Comparison of ENCODE assay signal across 13 cellular contexts in the genomic region with DNA sequence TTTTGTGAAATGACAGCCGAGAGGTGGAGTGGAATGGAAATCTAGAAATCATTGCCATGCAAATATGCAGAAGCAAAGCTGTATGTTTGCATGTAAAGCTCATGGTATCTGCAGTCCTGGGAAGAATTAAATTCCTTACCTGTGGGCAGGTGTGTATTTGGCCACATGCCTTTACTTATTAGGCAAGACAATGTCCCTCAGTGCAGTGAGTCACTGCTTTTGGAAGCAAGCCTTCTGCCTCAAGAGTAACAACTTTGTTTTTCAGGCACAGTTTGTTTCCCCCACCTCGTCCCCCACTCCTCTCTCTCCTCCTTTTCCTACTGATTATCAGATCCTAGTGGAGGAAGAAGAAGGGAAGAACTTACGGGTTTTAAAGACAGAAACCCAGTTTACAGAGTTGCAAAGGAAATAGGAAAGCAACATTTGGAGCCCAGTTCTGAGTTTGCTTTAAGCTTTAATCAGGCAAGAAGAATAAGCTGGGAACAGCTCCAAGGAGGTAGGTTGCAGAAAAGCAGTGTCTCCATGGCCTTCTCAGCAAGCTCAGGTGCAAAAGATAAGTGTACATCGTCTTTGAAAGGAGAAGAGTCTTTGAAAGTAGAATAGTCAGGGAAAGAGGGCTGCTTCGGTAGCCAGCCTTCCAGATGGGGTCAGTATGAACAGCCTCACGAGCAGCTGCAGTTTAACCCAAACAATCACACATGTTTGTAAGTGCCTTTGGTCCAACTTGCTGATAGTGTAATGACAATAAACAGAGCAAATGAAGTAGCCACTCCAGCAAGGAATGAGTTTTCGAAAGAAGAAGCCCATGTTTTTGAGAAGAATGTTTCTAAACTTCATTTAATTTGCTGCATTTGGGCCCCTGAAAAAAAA.
A peak's percentile ranks its signal among the peaks of the same experiment; 100 is the strongest.
DNase-seq lines count a peak whose midpoint lies in the region; ATAC-seq and TF ChIP-seq lines count a peak whose summit lies in the region.
"Had no signal": no experiment of that assay in that cellular context is flagged by ENCODE, and none has a peak within 500 bp of the region (broad histone marks: within the 10 kb centered on the region; RNA-seq: fewer than 3 reads in every experiment).

No MANE protein-coding gene starts in this region.

- H2BK12ac ChIP-seq in trophoblast cell (ENCODE audit: low read length): no peak overlapping the region

- H2BK5ac ChIP-seq in trophoblast cell (ENCODE audit: low read depth, low read length, poor library complexity): peak overlapping the region; percentile 39

- H4K91ac ChIP-seq in trophoblast cell (ENCODE audit: low read depth, low read length): peak overlapping the region; percentile 4

- CTCF ChIA-PET in HEK293 (lab: Yijun Ruan, JAX): no interaction called here

- no peak overlapping the region for H4K12ac ChIP-seq in trophoblast cell (ENCODE audit: low read depth, low read length)

- ATAC-seq in foreskin keratinocyte (peak; percentile 98), gastroesophageal sphincter (no peak)

- no peak for TF ChIP-seq POLR2A in gastroesophageal sphincter (IDR thresholded peaks at IDR 0.05)

- H3K4ac ChIP-seq in trophoblast cell (ENCODE audit: low read depth, low read length): no peak overlapping the region

- peaks cover 15% of the 10 kb centered on the region for H3K27me3 Mint-ChIP-seq in T-helper 2 cell treated with Interferon-gamma antibody and Interleukin-4, amounts not matched to agents 5 μg/mL and 100 μg/mL, for 36 hours (ENCODE audit: low read depth)
- H3K27me3 Mint-ChIP-seq: activated CD4-positive, alpha-beta memory T cell treated with anti-CD3 and anti-CD28 coated beads for 36 hours had no signal

- H3K4me3 ChIP-seq in HEK293 (ENCODE audit: low read depth, low read length) (no peak overlapping the region), trophoblast cell (ENCODE audit: low read depth, low read length) (no peak overlapping the region), gastroesophageal sphincter (no peak overlapping the region)

- H3K79me2 ChIP-seq in trophoblast cell (ENCODE audit: control insufficient read depth, insufficient read depth, low read length, poor library complexity): no peaks in the 10 kb centered on the region

- H3K23ac ChIP-seq in trophoblast cell (ENCODE audit: low read length): no peak overlapping the region

- no peaks in the 10 kb centered on the region for H3K4me1 Mint-ChIP-seq in T-helper 2 cell treated with Interferon-gamma antibody and Interleukin-4, amounts not matched to agents 5 μg/mL and 100 μg/mL, for 36 hours (ENCODE audit: low read depth)

- no peak overlapping the region for H3K27ac ChIP-seq in HEK293 (ENCODE audit: extremely low read depth, low read depth, low read length)
- peak overlapping the region; percentile 31 for H3K27ac ChIP-seq in foreskin keratinocyte
- peak overlapping the region; percentile 36 for H3K27ac ChIP-seq in trophoblast cell (ENCODE audit: low read depth, low read length)
- H3K27ac ChIP-seq in gastroesophageal sphincter: no peak overlapping the region

- H3K79me1 ChIP-seq in trophoblast cell (ENCODE audit: low read length): no peaks in the 10 kb centered on the region

- no peak overlapping the region for H3K9ac ChIP-seq in trophoblast cell (ENCODE audit: low read length)

- no peak for TF ChIP-seq EP300 in gastroesophageal sphincter (IDR thresholded peaks at IDR 0.05)

- POLR2A ChIA-PET in HEK293 (lab: Yijun Ruan, JAX): no interaction called here

- no peak overlapping the region for H2AK5ac ChIP-seq in trophoblast cell (ENCODE audit: low read length)

- H3K9me3 ChIP-seq in HEK293 (ENCODE audit: control insufficient read depth, insufficient read depth, low read depth, low read length) (no peaks in the 10 kb centered on the region), trophoblast cell (ENCODE audit: insufficient read depth, low read depth, low read length) (no peaks in the 10 kb centered on the region), gastroesophageal sphincter (no peaks in the 10 kb centered on the region)

- no peak overlapping the region for H2AFZ ChIP-seq in trophoblast cell (ENCODE audit: insufficient read depth, low read length, poor library complexity)

- H3K14ac ChIP-seq in trophoblast cell (ENCODE audit: low read length): no peak overlapping the region

- H3K36me3 Mint-ChIP-seq in T-helper 2 cell treated with Interferon-gamma antibody and Interleukin-4, amounts not matched to agents 5 μg/mL and 100 μg/mL, for 36 hours (ENCODE audit: low read depth): no peaks in the 10 kb centered on the region
- H3K36me3 Mint-ChIP-seq: activated CD4-positive, alpha-beta memory T cell treated with anti-CD3 and anti-CD28 coated beads for 36 hours had no signal

- H3K27me3 ChIP-seq in foreskin keratinocyte (no peaks in the 10 kb centered on the region), trophoblast cell (ENCODE audit: insufficient read depth, low read length) (no peaks in the 10 kb centered on the region), gastroesophageal sphincter (no peaks in the 10 kb centered on the region)

- H3K36me3 ChIP-seq in HEK293 (ENCODE audit: control insufficient read depth in 2 of 2, insufficient read depth in 1 of 2, low read length in 2 of 2) (no peaks in the 10 kb centered on the region), trophoblast cell (ENCODE audit: control insufficient read depth in 1 of 2, insufficient read depth in 2 of 2, low read length in 2 of 2) (no peaks in the 10 kb centered on the region), gastroesophageal sphincter (no peaks in the 10 kb centered on the region)

- WGBS in trophoblast cell (ENCODE audit: extremely low coverage, insufficient coverage, insufficient read length): no CpG with 5 or more reads among the region's 7 CpGs
- 35 to 52% methylated on average over 5 to 7 of the region's 7 CpGs for WGBS in gastroesophageal sphincter (ENCODE audit: low coverage in 1 of 2), 2 donors

- no peak overlapping the region for H4K8ac ChIP-seq in trophoblast cell (ENCODE audit: low read depth, low read length)

- peak; percentile 6 for DNase-seq in RPMI8226
- peak; percentile 70 to 80 for DNase-seq in foreskin keratinocyte
- DNase-seq in trophoblast cell: peak; percentile 73 to 92
- no peak for DNase-seq in HuH-7 (ENCODE audit: low spot score)
- DNase-seq in T-helper 2 cell treated with Interferon-gamma antibody and Interleukin-4, amounts not matched to agents 5 μg/mL and 100 μg/mL, for 36 hours (ENCODE audit: low spot score): no peak
- no peak for DNase-seq in HK-2 (ENCODE audit: unreplicated experiment)
- DNase-seq: activated CD4-positive, alpha-beta memory T cell treated with anti-CD3 and anti-CD28 coated beads for 36 hours; activated naive CD4-positive, alpha-beta T cell; NCI-H226; nucleus accumbens; stimulated activated CD4-positive, alpha-beta T cell treated with anti-CD3 and anti-CD28 coated beads, Interleukin-4, amount 100 ng/mL, for 1 hour had no signal

- no peaks in the 10 kb centered on the region for H3K9me3 Mint-ChIP-seq in T-helper 2 cell treated with Interferon-gamma antibody and Interleukin-4, amounts not matched to agents 5 μg/mL and 100 μg/mL, for 36 hours
- H3K9me3 Mint-ChIP-seq: activated CD4-positive, alpha-beta memory T cell treated with anti-CD3 and anti-CD28 coated beads for 36 hours had no signal

- no peak overlapping the region for H3K18ac ChIP-seq in trophoblast cell (ENCODE audit: low read length)

- TF ChIP-seq CTCF in HEK293 (tag by site-specific recombination; IDR thresholded peaks at IDR 0.05) (no peak), foreskin keratinocyte (conservative IDR thresholded peaks at IDR 0.05) (peak; percentile 27), gastroesophageal sphincter (IDR thresholded peaks at IDR 0.05) (no peak)

- H3K4me1 ChIP-seq in HEK293 (ENCODE audit: control insufficient read depth, insufficient read depth, low read length): no peaks in the 10 kb centered on the region
- peaks cover 15% of the 10 kb centered on the region for H3K4me1 ChIP-seq in foreskin keratinocyte
- H3K4me1 ChIP-seq in trophoblast cell (ENCODE audit: control insufficient read depth in 1 of 2, insufficient read depth in 2 of 2, low read length in 2 of 2): peaks cover 2 to 5% of the 10 kb centered on the region in 2 experiments
- no peaks in the 10 kb centered on the region for H3K4me1 ChIP-seq in gastroesophageal sphincter

- peak overlapping the region; percentile 55 for H2BK120ac ChIP-seq in trophoblast cell (ENCODE audit: insufficient read depth, low read length, poor library complexity)

- H3K27ac Mint-ChIP-seq in T-helper 2 cell treated with Interferon-gamma antibody and Interleukin-4, amounts not matched to agents 5 μg/mL and 100 μg/mL, for 36 hours: no peak overlapping the region
- H3K27ac Mint-ChIP-seq: activated CD4-positive, alpha-beta memory T cell treated with anti-CD3 and anti-CD28 coated beads for 36 hours had no signal

- H3K4me2 ChIP-seq in trophoblast cell (ENCODE audit: low read length): no peak overlapping the region

- no peak overlapping the region for H3K4me3 Mint-ChIP-seq in T-helper 2 cell treated with Interferon-gamma antibody and Interleukin-4, amounts not matched to agents 5 μg/mL and 100 μg/mL, for 36 hours
- H3K4me3 Mint-ChIP-seq: activated CD4-positive, alpha-beta memory T cell treated with anti-CD3 and anti-CD28 coated beads for 36 hours had no signal

TF ChIP-seq in HEK293, 187 proteins besides CTCF, POLR2A, EP300 and RAD21:
- no peak for TF ChIP-seq SP7 (tag by site-specific recombination; IDR thresholded peaks at IDR 0.05)
- TF ChIP-seq, protein P1, sequence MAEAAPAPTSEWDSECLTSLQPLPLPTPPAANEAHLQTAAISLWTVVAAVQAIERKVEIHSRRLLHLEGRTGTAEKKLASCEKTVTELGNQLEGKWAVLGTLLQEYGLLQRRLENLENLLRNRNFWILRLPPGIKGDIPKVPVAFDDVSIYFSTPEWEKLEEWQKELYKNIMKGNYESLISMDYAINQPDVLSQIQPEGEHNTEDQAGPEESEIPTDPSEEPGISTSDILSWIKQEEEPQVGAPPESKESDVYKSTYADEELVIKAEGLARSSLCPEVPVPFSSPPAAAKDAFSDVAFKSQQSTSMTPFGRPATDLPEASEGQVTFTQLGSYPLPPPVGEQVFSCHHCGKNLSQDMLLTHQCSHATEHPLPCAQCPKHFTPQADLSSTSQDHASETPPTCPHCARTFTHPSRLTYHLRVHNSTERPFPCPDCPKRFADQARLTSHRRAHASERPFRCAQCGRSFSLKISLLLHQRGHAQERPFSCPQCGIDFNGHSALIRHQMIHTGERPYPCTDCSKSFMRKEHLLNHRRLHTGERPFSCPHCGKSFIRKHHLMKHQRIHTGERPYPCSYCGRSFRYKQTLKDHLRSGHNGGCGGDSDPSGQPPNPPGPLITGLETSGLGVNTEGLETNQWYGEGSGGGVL (tag by site-specific recombination; IDR thresholded peaks at IDR 0.05): peak; percentile 60
- peak; percentile 84; the same call in 1 of the 2 replicates for TF ChIP-seq TRIM28 (IDR thresholded peaks at IDR 0.05; ENCODE audit: borderline replicate concordance, low read length)
TF ChIP-seq in HEK293: peak in this region for 2.

Comparison
In these comparisons a context has a peak if more than half of its experiments do, and no peak if none do; other contexts are left out.
1. H3K27ac ChIP-seq: peak in foreskin keratinocyte (single experiment) and trophoblast cell (single experiment); none in HEK293 (single experiment) and gastroesophageal sphincter (0 of 4).
2. DNase-seq: peak in RPMI8226 (single experiment), foreskin keratinocyte (2 of 2) and trophoblast cell (2 of 2); none in HuH-7 (single experiment), T-helper 2 cell treated with Interferon-gamma antibody and Interleukin-4, amounts not matched to agents 5 μg/mL and 100 μg/mL, for 36 hours (single experiment) and HK-2 (single experiment).